In genomic region chr1:8397511-8397910, GRCh38 we compare ENCODE assay signal across 8 cellular contexts.
DNase-seq lines count a peak whose midpoint lies in the region; TF ChIP-seq lines count a peak whose summit lies in the region.

No MANE protein-coding gene starts in this region.

- H3K4me1 Mint-ChIP-seq in activated naive CD4-positive, alpha-beta T cell treated with anti-CD3 and anti-CD28 coated beads, Interleukin-2, amount 50 U/mL, for 24 hours: peaks cover 73% of the 10 kb centered on the region
- peaks cover 38 to 57% (median 48%) of the 10 kb centered on the region in 3 donors for H3K4me1 Mint-ChIP-seq in IgD-negative memory B cell
- peaks cover 54% of the 10 kb centered on the region for H3K4me1 Mint-ChIP-seq in brain
- H3K4me1 Mint-ChIP-seq in nephron progenitor cell: peaks cover 64% of the 10 kb centered on the region

- no peaks in the 10 kb centered on the region for H3K27me3 Mint-ChIP-seq in activated naive CD4-positive, alpha-beta T cell treated with anti-CD3 and anti-CD28 coated beads, Interleukin-2, amount 50 U/mL, for 24 hours
- peaks cover 2% of the 10 kb centered on the region for H3K27me3 Mint-ChIP-seq in IgD-negative memory B cell
- no peaks in the 10 kb centered on the region for H3K27me3 Mint-ChIP-seq in brain
- H3K27me3 Mint-ChIP-seq in nephron progenitor cell (ENCODE audit: low read depth, poor library complexity): no peaks in the 10 kb centered on the region

- H3K9me3 Mint-ChIP-seq in activated naive CD4-positive, alpha-beta T cell treated with anti-CD3 and anti-CD28 coated beads, Interleukin-2, amount 50 U/mL, for 24 hours: peaks cover 5% of the 10 kb centered on the region
- H3K9me3 Mint-ChIP-seq in IgD-negative memory B cell: no peaks in the 10 kb centered on the region
- H3K9me3 Mint-ChIP-seq in brain: peaks cover 0 to 2% (median 0%) of the 10 kb centered on the region in 5 experiments
- peaks cover 7% of the 10 kb centered on the region for H3K9me3 Mint-ChIP-seq in nephron progenitor cell

- H3K27ac Mint-ChIP-seq in activated naive CD4-positive, alpha-beta T cell treated with anti-CD3 and anti-CD28 coated beads, Interleukin-2, amount 50 U/mL, for 24 hours: peak overlapping the region; percentile 95
- H3K27ac Mint-ChIP-seq in IgD-negative memory B cell: peak overlapping the region; percentile 76 to 90 (median 78)
- H3K27ac Mint-ChIP-seq in brain: peak overlapping the region in 4 of 5 experiments; percentile 10 to 81 (median 48)
- H3K27ac Mint-ChIP-seq in nephron progenitor cell: peak overlapping the region; percentile 90

- H3K4me3 Mint-ChIP-seq in activated naive CD4-positive, alpha-beta T cell treated with anti-CD3 and anti-CD28 coated beads, Interleukin-2, amount 50 U/mL, for 24 hours: peak overlapping the region; percentile 64
- H3K4me3 Mint-ChIP-seq in IgD-negative memory B cell (peak overlapping the region in 3 of 4 donors; percentile 0 to 63 (median 49)), brain (peak overlapping the region in 1 of 5 experiments; percentile 43), nephron progenitor cell (no peak overlapping the region)

- TF ChIP-seq CTCF in brain (conservative IDR thresholded peaks at IDR 0.05) (no peak), nephron progenitor cell (IDR thresholded peaks at IDR 0.05) (no peak)

- in situ Hi-C loops in ACHN (cut with HindIII; ENCODE audit: low pct_ligation_motif_present, low pct_unique_long_range_greater_than_20kb, low sequenced_read_pairs): no loop called here

- DNase-seq in activated naive CD4-positive, alpha-beta T cell treated with Interleukin-2 at 50 U/mL for 16 hours: no peak
- DNase-seq in nephron progenitor cell (no peak), ACHN (no peak), SIG-M5 treated with dmso at 0.1 percent for 504 hours (lab: John Stamatoyannopoulos, UW; ENCODE audit: unreplicated experiment) (no peak)
- DNase-seq in stimulated activated CD4-positive, alpha-beta T cell treated with anti-CD3 and anti-CD28 coated beads, Interleukin-12 subunit alpha, Interleukin-12 subunit beta, amount 100 ng/mL, for 4 hours: no peak

- peaks cover 27% of the 10 kb centered on the region for H3K36me3 Mint-ChIP-seq in activated naive CD4-positive, alpha-beta T cell treated with anti-CD3 and anti-CD28 coated beads, Interleukin-2, amount 50 U/mL, for 24 hours
- H3K36me3 Mint-ChIP-seq in IgD-negative memory B cell (peaks cover 5% of the 10 kb centered on the region), brain (peaks cover 56% of the 10 kb centered on the region), nephron progenitor cell (ENCODE audit: low read depth) (peaks cover 80% of the 10 kb centered on the region)
